16 cellular contexts compared by ENCODE assay signal in the genomic region with DNA sequence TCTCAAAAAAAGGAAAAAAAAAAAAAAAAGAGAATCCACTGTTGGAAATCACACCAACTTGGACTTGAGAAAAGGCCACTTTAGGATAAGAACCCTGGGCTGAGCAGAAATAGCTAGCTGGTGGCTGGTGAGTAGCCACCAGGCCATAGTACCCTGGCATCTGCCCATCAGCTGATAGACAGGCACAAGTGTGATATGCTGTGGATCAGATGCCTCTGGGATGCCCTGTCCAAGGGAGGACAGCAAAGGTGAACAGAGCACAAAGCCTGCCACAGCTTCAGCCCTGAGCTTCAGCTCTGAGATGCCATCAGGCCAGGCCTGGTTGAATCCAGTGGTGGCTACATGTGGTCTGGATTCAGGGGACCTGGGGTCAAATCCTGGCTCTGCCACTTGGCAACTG. TPM values are rescaled to one million over a fixed set of nuclear protein-coding genes. Genes with fewer than 3 reads are reported as not detected.
DNase-seq lines count a peak whose midpoint lies in the region; ATAC-seq and TF ChIP-seq lines count a peak whose summit lies in the region.
"Had no signal": no experiment of that assay in that cellular context is flagged by ENCODE, and none has a peak within 500 bp of the region (broad histone marks: within the 10 kb centered on the region; RNA-seq: fewer than 3 reads in every experiment).

No MANE protein-coding gene starts in this region.

- H3K27ac ChIP-seq in heart right ventricle: peak overlapping the region in 3 of 10 donors; percentile 22 to 43 (median 35)
- H3K27ac ChIP-seq in skeletal muscle tissue (ENCODE audit: low read depth, low read length): peak overlapping the region; percentile 76
- H3K27ac ChIP-seq: 22Rv1, BLaER1, HL-60 had no signal

- intact Hi-C loops in Right ventricle myocardium inferior (cut with DNase I): no loop called here
- intact Hi-C loops in cardiac septum (cut with DNase I): no loop called here
- intact Hi-C loops in heart right ventricle (cut with DNase I): loop anchor here in 1 of 10 donors (10.0 kb wide), 1 partner anchor 266 kb away; no protein-coding TSS in a partner anchor

- H3K9ac ChIP-seq in skeletal muscle tissue (ENCODE audit: low read depth in 1 of 3, low read length in 3 of 3): peak overlapping the region in 1 of 3 donors; percentile 63
- H3K9ac ChIP-seq: BLaER1 had no signal

- DNase-seq in Right ventricle myocardium inferior (ENCODE audit: missing footprints) (no peak), cardiac septum (ENCODE audit: low spot score) (no peak), heart right ventricle (no peak), myocyte (ENCODE audit: low read depth) (peak; percentile 97), HAP-1 (ENCODE audit: low spot score in 2 of 2) (no peak), SKM-1 (lab: John Stamatoyannopoulos, UW; ENCODE audit: unreplicated experiment) (no peak)
- DNase-seq: AML-193; Caco-2; CD8-positive, alpha-beta memory T cell; GF-D8 had no signal

- H3K9me3 ChIP-seq in heart right ventricle (no peaks in the 10 kb centered on the region), skeletal muscle tissue (ENCODE audit: control insufficient read depth in 3 of 3, low read length in 3 of 3) (no peaks in the 10 kb centered on the region), HAP-1 (no peaks in the 10 kb centered on the region)
- H3K9me3 ChIP-seq: BLaER1, Caco-2 had no signal

- H3K4me1 ChIP-seq in heart right ventricle (peaks cover 0 to 31% (median 15%) of the 10 kb centered on the region in 9 donors), skeletal muscle tissue (ENCODE audit: control insufficient read depth in 3 of 3, insufficient read depth in 3 of 3, low read length in 3 of 3) (peaks cover 60 to 64% (median 62%) of the 10 kb centered on the region in 3 donors), HAP-1 (no peaks in the 10 kb centered on the region)

- peaks cover 0 to 80% (median 11%) of the 10 kb centered on the region in 9 donors for H3K36me3 ChIP-seq in heart right ventricle
- peaks cover 28 to 37% (median 33%) of the 10 kb centered on the region in 3 donors for H3K36me3 ChIP-seq in skeletal muscle tissue (ENCODE audit: control insufficient read depth in 3 of 3, insufficient read depth in 3 of 3, low read length in 3 of 3)
- no peaks in the 10 kb centered on the region; the same call in none of the 2 replicates for H3K36me3 ChIP-seq in HAP-1 (replicated peaks)

- TF ChIP-seq CTCF in heart right ventricle (IDR thresholded peaks at IDR 0.05): no peak

- peak; percentile 77 for ATAC-seq in Right ventricle myocardium inferior
- peak in 5 of 8 donors; percentile 23 to 70 (median 41) for ATAC-seq in heart right ventricle
- ATAC-seq in GM18870 (IDR thresholded peaks at IDR 0.05; ENCODE audit: unreplicated experiment): no peak

- H3K27me3 ChIP-seq in heart right ventricle (no peaks in the 10 kb centered on the region), skeletal muscle tissue (ENCODE audit: control insufficient read depth in 3 of 3, insufficient read depth in 3 of 3, low read length in 3 of 3) (no peaks in the 10 kb centered on the region), HAP-1 (ENCODE audit: low read depth) (no peaks in the 10 kb centered on the region)
- H3K27me3 ChIP-seq: BLaER1 had no signal

- in situ Hi-C loops in HAP-1 (cut with MboI; ENCODE audit: low sequenced_read_pairs): no loop called here

- H3K4me3 ChIP-seq in heart right ventricle (no peak overlapping the region), skeletal muscle tissue (ENCODE audit: low read length in 3 of 3) (no peak overlapping the region), HAP-1 (no peak overlapping the region)
- H3K4me3 ChIP-seq: BLaER1 had no signal

RNA-seq across cellular contexts. Expression of a gene that starts 8.7 kb away (rescaled TPM):
- total RNA-seq in Right ventricle myocardium inferior (99.8 TPM), cardiac septum (49.6 TPM), heart right ventricle (100 to 1,000 TPM in 1 of 10 donors, 10 to 100 TPM in 9; 51.7 to 103 (median 72.6) TPM), myocyte (1,616 and 2,451 TPM in 2 replicates), skeletal muscle tissue (125 TPM)
- polyA plus RNA-seq in heart right ventricle: 10 to 100 TPM; 46.3 to 86.0 TPM
- 347 TPM for polyA plus RNA-seq in myocyte (2012)

RNA-seq across cellular contexts. Expression of a gene that starts 9.1 kb away (rescaled TPM):
- total RNA-seq in Right ventricle myocardium inferior: 17.9 TPM
- 22.0 TPM for total RNA-seq in cardiac septum
- 10 to 100 TPM; 16.1 to 26.6 (median 21.6) TPM for total RNA-seq in heart right ventricle
- polyA plus RNA-seq in heart right ventricle: 10 to 100 TPM; 31.5 to 79.8 TPM
- total RNA-seq in myocyte: 26.1 and 38.5 TPM in 2 replicates
- polyA plus RNA-seq in myocyte (2012): 26.7 TPM
- total RNA-seq in skeletal muscle tissue: 4.7 TPM

RNA-seq across cellular contexts. Expression of a gene that starts 12.6 kb away (rescaled TPM):
- total RNA-seq in Right ventricle myocardium inferior (4.1 TPM), cardiac septum (2.0 TPM), heart right ventricle (1 to 10 TPM; 1.6 to 7.0 (median 2.8) TPM), myocyte (8.3 and 20.6 TPM in 2 replicates), skeletal muscle tissue (3.7 TPM)
- polyA plus RNA-seq in heart right ventricle: 10 to 100 TPM in 1 of 2 donors, 1 to 10 TPM in 1; 4.6 to 14.5 TPM
- polyA plus RNA-seq in myocyte (2012): 5.4 TPM

RNA-seq across cellular contexts. Expression of a gene that starts 21.3 kb away (rescaled TPM):
- not detected for total RNA-seq in Right ventricle myocardium inferior
- not detected for total RNA-seq in cardiac septum
- under 1 TPM in 5 of 10 donors, not detected in 5; 0.25 to 0.93 (median 0.38) TPM for total RNA-seq in heart right ventricle
- under 1 TPM; 0.13 to 0.37 TPM for polyA plus RNA-seq in heart right ventricle
- 0.51 and 0.94 TPM in 2 replicates for total RNA-seq in myocyte
- 0.96 TPM for polyA plus RNA-seq in myocyte (2012)
- 1.0 TPM for total RNA-seq in skeletal muscle tissue
- total RNA-seq: H4 had no signal
- polyA plus RNA-seq: CD8-positive, alpha-beta memory T cell had no signal

RNA-seq across cellular contexts. Expression of a gene that starts 39.9 kb away (rescaled TPM):
- total RNA-seq in Right ventricle myocardium inferior: 16.0 TPM
- 12.6 TPM for total RNA-seq in cardiac septum
- total RNA-seq in heart right ventricle: 10 to 100 TPM; 14.7 to 21.9 (median 18.9) TPM
- 10 to 100 TPM; 10.4 to 51.9 TPM for polyA plus RNA-seq in heart right ventricle
- total RNA-seq in myocyte: 34.6 and 42.8 TPM in 2 replicates
- polyA plus RNA-seq in myocyte (2012): 22.7 TPM
- total RNA-seq in skeletal muscle tissue: 11.5 TPM

Comparison
In these comparisons a context has a peak if more than half of its experiments do, and no peak if none do; other contexts are left out.
1. RNA of a gene that starts 8.7 kb away (total RNA-seq): 1,616 to 2,451 TPM in myocyte; 125 TPM in skeletal muscle tissue (single experiment), 99.8 TPM in Right ventricle myocardium inferior (single experiment), 51.7 to 103 TPM in heart right ventricle and 49.6 TPM in cardiac septum (single experiment); every median in the first group is over 10 times any median in the second.